In genomic region chr17:35745246-35745645, GRCh38 we compare ENCODE assay signal across 25 cellular contexts. TPM values are rescaled to one million over a fixed set of nuclear protein-coding genes. Genes with fewer than 3 reads are reported as not detected.
"Had no signal": no experiment of that assay in that cellular context is flagged by ENCODE, and none has a peak within 500 bp of the region (broad histone marks: within the 10 kb centered on the region; RNA-seq: fewer than 3 reads in every experiment).

No MANE protein-coding gene starts in this region.

- DNase-seq: IMR-90, Karpas-422, KG1, MG63, NCI-H1092, NCI-H1105 treated with DMSO at 0.1 percent for 48 hours, NCI-H1417 treated with DMSO at 0.1 percent for 48 hours, NCI-H146, NCI-H1694 treated with DMSO at 0.1 percent for 48 hours, NCI-H1930, NCI-H2081, NCI-H2107, NCI-H2171, NCI-H226, NCI-H446, NCI-H510A, NCI-H524 treated with DMSO at 0.1 percent for 48 hours, NCI-H69, NCI-H774, RPMI8226, SHP77 treated with DMSO at 0.1 percent for 48 hours had no signal

- H3K27ac ChIP-seq: SJSA1, SK-N-MC had no signal

- H3K4me3 ChIP-seq: MG63, SJSA1, SK-N-MC had no signal

- H3K4me1 ChIP-seq: SJSA1 had no signal

- H3K36me3 ChIP-seq: MG63, SJSA1 had no signal

- H3K9me3 ChIP-seq: MG63, SJSA1 had no signal

- ATAC-seq: HepG2 had no signal

RNA-seq across cellular contexts. Expression of gene GAS2L2, which starts 7.8 kb away (rescaled TPM):
- total RNA-seq: HepG2, IMR-90, SJSA1 had no signal
- polyA plus RNA-seq: HepG2 had no signal

RNA-seq across cellular contexts. Expression of gene C17orf50, which starts 15.4 kb away (rescaled TPM):
- total RNA-seq: HepG2, HT1080, IMR-90, SJSA1 had no signal
- polyA plus RNA-seq: HepG2, IMR-90 had no signal

RNA-seq across cellular contexts. Expression of gene MMP28, which starts 50.2 kb away (rescaled TPM):
- total RNA-seq: HepG2 had no signal
- polyA plus RNA-seq: HepG2, IMR-90 had no signal
